24 cellular contexts compared by ENCODE assay signal in the genomic region with DNA sequence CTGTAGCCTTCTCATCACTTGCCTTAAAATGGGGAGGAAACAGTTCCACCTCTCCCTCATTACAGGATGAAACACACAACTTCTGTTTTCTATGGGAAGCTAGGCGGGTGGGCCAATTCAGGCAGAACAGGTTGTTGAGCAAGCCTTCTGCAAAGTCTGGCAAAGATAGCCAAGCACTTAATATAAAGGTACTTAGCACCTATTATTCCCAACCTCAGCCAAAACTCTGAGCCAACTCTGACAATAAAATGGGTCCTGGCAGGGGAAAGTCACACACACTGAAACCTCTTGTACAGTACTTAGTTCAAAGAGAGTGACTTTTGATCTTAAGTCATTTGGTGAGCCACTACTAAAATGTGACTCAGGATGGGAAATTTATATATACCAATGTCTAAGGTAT.
"Had no signal": no experiment of that assay in that cellular context is flagged by ENCODE, and none has a peak within 500 bp of the region (broad histone marks: within the 10 kb centered on the region; RNA-seq: fewer than 3 reads in every experiment).

No MANE protein-coding gene starts in this region.

- H3K27me3 ChIP-seq: hepatocyte, neural progenitor cell, right atrium auricular region, thyroid gland had no signal

- H3K27ac ChIP-seq: coronary artery, hepatocyte, neural progenitor cell, parathyroid adenoma, right atrium auricular region, thyroid gland had no signal

- H3K4me1 ChIP-seq: parathyroid adenoma, right atrium auricular region, thyroid gland had no signal

- H3K36me3 ChIP-seq: neural progenitor cell, right atrium auricular region, thyroid gland had no signal

- ATAC-seq: naive thymus-derived CD4-positive, alpha-beta T cell; sciatic nerve; stimulated activated naive CD8-positive, alpha-beta T cell treated with anti-CD3 and anti-CD28 coated beads, Interleukin-15, amount 100 ng/mL, for 72 hours had no signal

- H3K9me3 ChIP-seq: thyroid gland had no signal

- DNase-seq: dermis blood vessel endothelial cell; effector memory CD4-positive, alpha-beta T cell; erythroblast; head of caudate nucleus; kidney; mammary epithelial cell; mesendoderm; midbrain; naive thymus-derived CD4-positive, alpha-beta T cell; stimulated activated CD4-positive, alpha-beta T cell treated with anti-CD3 and anti-CD28 coated beads, Interleukin-12 subunit alpha, Interleukin-12 subunit beta, amount 100 ng/mL, for 4 hours; stimulated activated CD4-positive, alpha-beta T cell treated with anti-CD3 and anti-CD28 coated beads, Interleukin-1b, Interleukin-23, amount 100 ng/mL, for 48 hours; stimulated activated CD4-positive, alpha-beta T cell treated with anti-CD3 and anti-CD28 coated beads, Interleukin-4, amount 100 ng/mL, for 1 hour; stimulated activated CD8-positive, alpha-beta memory T cell treated with anti-CD3 and anti-CD28 coated beads, Interleukin-4, amount 100 ng/mL, for 48 hours; stimulated activated naive CD4-positive, alpha-beta T cell; stimulated activated naive CD8-positive, alpha-beta T cell treated with anti-CD3 and anti-CD28 coated beads, Interleukin-15, amount 100 ng/mL, for 72 hours; thyroid gland; trophoblast cell had no signal

- H3K4me3 ChIP-seq: coronary artery, hepatocyte, neural progenitor cell, right atrium auricular region, smooth muscle cell, thyroid gland had no signal
